Comparison of ENCODE assay signal across 28 cellular contexts in genomic region chr6:143431226-143431625, GRCh38.
"Had no signal": no experiment of that assay in that cellular context is flagged by ENCODE, and none has a peak within 500 bp of the region (broad histone marks: within the 10 kb centered on the region; RNA-seq: fewer than 3 reads in every experiment).

No MANE protein-coding gene starts in this region.

- H3K4me3 ChIP-seq: colonic mucosa, esophagus squamous epithelium, gastrocnemius medialis, heart right ventricle, left lung, lower lobe of right lung, mucosa of descending colon had no signal

- ATAC-seq: effector memory CD8-positive, alpha-beta T cell; esophagus mucosa; gastrocnemius medialis; heart right ventricle; left cardiac atrium; left lung; left ventricle myocardium superior; lower lobe of right lung; mucosa of descending colon had no signal

- H3K9me3 Mint-ChIP-seq: dendritic cell treated with granulocyte-macrophage colony-stimulating factor and Interleukin-4, amounts not matched to agents 40 ng/mL and 50 ng/mL, for 4 days; effector memory CD8-positive, alpha-beta T cell; endodermal cell; mesothelial cell of epicardium; naive B cell had no signal

- H3K4me1 ChIP-seq: colonic mucosa, esophagus squamous epithelium, gastrocnemius medialis, heart right ventricle, left lung, lower lobe of right lung had no signal

- H3K27me3 ChIP-seq: colonic mucosa, esophagus squamous epithelium, gastrocnemius medialis, heart right ventricle, left lung had no signal

- FAIRE-seq: endometrium, islet of Langerhans, keratinocyte had no signal

- H3K4me3 Mint-ChIP-seq: dendritic cell treated with granulocyte-macrophage colony-stimulating factor and Interleukin-4, amounts not matched to agents 40 ng/mL and 50 ng/mL, for 4 days; effector memory CD8-positive, alpha-beta T cell; endodermal cell; mesothelial cell of epicardium; naive B cell had no signal

- H3K9me3 ChIP-seq: colonic mucosa, esophagus squamous epithelium, gastrocnemius medialis, heart right ventricle, left lung, lower lobe of right lung, mucosa of descending colon had no signal

- H3K27ac Mint-ChIP-seq: dendritic cell treated with granulocyte-macrophage colony-stimulating factor and Interleukin-4, amounts not matched to agents 40 ng/mL and 50 ng/mL, for 4 days; effector memory CD8-positive, alpha-beta T cell; endodermal cell; mesothelial cell of epicardium had no signal

- H3K4me1 Mint-ChIP-seq: endodermal cell had no signal

- DNase-seq: colonic mucosa; cortex of kidney; effector CD8-positive, alpha-beta T cell; effector memory CD8-positive, alpha-beta T cell; endodermal cell; erythroblast; esophagus squamous epithelium; foreskin fibroblast; foreskin melanocyte; gastrocnemius medialis; glutamatergic neuron; head of caudate nucleus; heart right ventricle; hippocampal formation; left cardiac atrium; left lung; left ventricle myocardium superior; lower lobe of right lung; mesenchymal stem cell; mucosa of descending colon; naive B cell had no signal

- H3K27ac ChIP-seq: colonic mucosa, epithelial cell of prostate, esophagus squamous epithelium, gastrocnemius medialis, heart right ventricle, left lung, lower lobe of right lung had no signal

- H3K36me3 ChIP-seq: colonic mucosa, gastrocnemius medialis, lower lobe of right lung had no signal

- H3K36me3 Mint-ChIP-seq: mesothelial cell of epicardium had no signal

- H3K27me3 Mint-ChIP-seq: dendritic cell treated with granulocyte-macrophage colony-stimulating factor and Interleukin-4, amounts not matched to agents 40 ng/mL and 50 ng/mL, for 4 days; effector memory CD8-positive, alpha-beta T cell; naive B cell had no signal
